16 cellular contexts compared by ENCODE assay signal in the genomic region with DNA sequence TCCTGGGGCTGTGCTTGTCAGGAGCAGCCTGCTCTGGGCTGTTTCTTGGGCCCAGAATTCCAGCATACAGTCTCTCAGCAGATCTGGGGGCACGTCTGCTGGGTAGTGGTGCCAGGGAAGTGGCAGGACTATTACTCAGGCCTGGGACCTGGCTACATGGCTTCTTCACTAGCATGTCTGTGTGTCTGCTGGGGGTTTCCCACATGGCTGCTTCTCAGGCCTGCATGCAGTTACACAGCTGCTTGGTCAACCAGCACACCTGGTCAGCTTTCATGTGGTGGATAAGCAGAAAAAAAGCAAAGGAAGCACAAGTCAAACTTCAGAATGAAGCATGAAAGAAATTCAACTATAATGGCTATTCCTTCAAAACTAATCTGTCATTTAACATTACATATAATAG.
A peak's percentile ranks its signal among the peaks of the same experiment; 100 is the strongest.
DNase-seq lines count a peak whose midpoint lies in the region; TF ChIP-seq lines count a peak whose summit lies in the region.
"Had no signal": no experiment of that assay in that cellular context is flagged by ENCODE, and none has a peak within 500 bp of the region (broad histone marks: within the 10 kb centered on the region; RNA-seq: fewer than 3 reads in every experiment).

No MANE protein-coding gene starts in this region.

- no peak overlapping the region for H4K8ac ChIP-seq in neuronal stem cell (ENCODE audit: low read depth, low read length)

- H3K4me3 ChIP-seq in GM12865 (ENCODE audit: low read depth, low read length): no peak overlapping the region
- no peak overlapping the region for H3K4me3 ChIP-seq in MM.1S (ENCODE audit: low read length)
- no peak overlapping the region for H3K4me3 ChIP-seq in epithelial cell of proximal tubule (ENCODE audit: low read depth, low read length)
- peak overlapping the region in 1 of 2 donors; percentile 54 for H3K4me3 ChIP-seq in neuronal stem cell (ENCODE audit: low read length in 2 of 2)
- H3K4me3 ChIP-seq: A549, GM23248, HAP-1 had no signal

- H3K4me1 ChIP-seq in MM.1S (ENCODE audit: low read length) (no peaks in the 10 kb centered on the region), neuronal stem cell (ENCODE audit: control insufficient read depth in 2 of 2, insufficient read depth in 1 of 2, low read depth in 1 of 2, low read length in 2 of 2) (no peaks in the 10 kb centered on the region)
- H3K4me1 ChIP-seq: A549, Caco-2 had no signal

- H3K79me2 ChIP-seq in MM.1S (ENCODE audit: low read length): no peaks in the 10 kb centered on the region

- H3K27me3 ChIP-seq in MM.1S (replicated peaks; ENCODE audit: insufficient read depth, low read length): no peaks in the 10 kb centered on the region
- H3K27me3 ChIP-seq in neuronal stem cell (ENCODE audit: control insufficient read depth in 3 of 3, insufficient read depth in 3 of 3, low read depth in 1 of 3, low read length in 3 of 3): no peaks in the 10 kb centered on the region

- H2BK120ac ChIP-seq in neuronal stem cell (ENCODE audit: low read depth, low read length): no peak overlapping the region

- H2BK5ac ChIP-seq in neuronal stem cell (ENCODE audit: low read length): no peak overlapping the region

- no peak overlapping the region for H2BK15ac ChIP-seq in neuronal stem cell (ENCODE audit: low read length)

- WGBS in neuronal stem cell (ENCODE audit: extremely low coverage in 2 of 2, insufficient read length in 2 of 2, insufficient replicate concordance in 1 of 2), 2 donors: no CpG with 5 or more reads among the region's 1 CpG

- no peak overlapping the region for H3K14ac ChIP-seq in neuronal stem cell (ENCODE audit: low read length)

- H3K79me1 ChIP-seq in neuronal stem cell (ENCODE audit: low read depth, low read length): no peaks in the 10 kb centered on the region

- H3K4me2 ChIP-seq in MM.1S (ENCODE audit: low read depth, low read length): no peak overlapping the region
- no peak overlapping the region for H3K4me2 ChIP-seq in neuronal stem cell (ENCODE audit: insufficient read depth, low read length, poor library complexity, severe bottlenecking)
- H3K4me2 ChIP-seq: A549 had no signal

- H3K4ac ChIP-seq in neuronal stem cell (ENCODE audit: low read length): no peak overlapping the region

- H2AFZ ChIP-seq in MM.1S (ENCODE audit: low read length): no peak overlapping the region
- no peak overlapping the region for H2AFZ ChIP-seq in neuronal stem cell (ENCODE audit: low read length)
- H2AFZ ChIP-seq: GM23248 had no signal

- H3K27ac ChIP-seq in MM.1S (ENCODE audit: low read length) (no peak overlapping the region), neuronal stem cell (replicated peaks; ENCODE audit: low read length) (no peak overlapping the region)
- H3K27ac ChIP-seq: 22Rv1, A549, C4-2B, GM23248, HL-60 had no signal

- no peak overlapping the region for H3K23ac ChIP-seq in neuronal stem cell (ENCODE audit: low read depth, low read length, poor library complexity)

- H3K36me3 ChIP-seq in MM.1S (replicated peaks; ENCODE audit: insufficient read depth, low read length): no peaks in the 10 kb centered on the region
- H3K36me3 ChIP-seq in neuronal stem cell (replicated peaks in 1 of 2; ENCODE audit: control insufficient read depth in 2 of 2, insufficient read depth in 2 of 2, low read length in 2 of 2): no peaks in the 10 kb centered on the region
- H3K36me3 ChIP-seq: HAP-1 had no signal

- H4K20me1 ChIP-seq in MM.1S (ENCODE audit: insufficient read depth, low read length): no peaks in the 10 kb centered on the region

- H3K9me3 ChIP-seq in MM.1S (replicated peaks; ENCODE audit: insufficient read depth, low read length) (no peaks in the 10 kb centered on the region), neuronal stem cell (replicated peaks in 1 of 2; ENCODE audit: control insufficient read depth in 2 of 2, insufficient read depth in 1 of 2, low read depth in 1 of 2, low read length in 2 of 2) (no peaks in the 10 kb centered on the region)
- H3K9me3 ChIP-seq: A549, Caco-2, HAP-1 had no signal

- no peaks in the 10 kb centered on the region for H3F3A ChIP-seq in MM.1S (ENCODE audit: insufficient read depth, low read length)

- peak overlapping the region; percentile 57 for H3K18ac ChIP-seq in neuronal stem cell (ENCODE audit: low read length)

- H2BK12ac ChIP-seq in neuronal stem cell (ENCODE audit: low read length): no peak overlapping the region

- H3K9me2 ChIP-seq in MM.1S (replicated peaks; ENCODE audit: insufficient read depth, low read length): no peaks in the 10 kb centered on the region

- DNase-seq in GM12865 (ENCODE audit: low read depth) (peak; percentile 22), MM.1S (peak; percentile 21), epithelial cell of proximal tubule (ENCODE audit: low read depth) (peak; percentile 3), neuronal stem cell (ENCODE audit: low spot score) (no peak), NCI-H187 treated with DMSO at 0.1 percent for 48 hours (lab: John Stamatoyannopoulos, UW) (no peak), NCI-H1417 (lab: John Stamatoyannopoulos, UW) (no peak), NAMALWA (ENCODE audit: low spot score) (no peak)
- DNase-seq: AML-193; Caco-2; CD4-positive, alpha-beta T cell; GM23248 had no signal

- TF ChIP-seq CTCF in GM12865 (IDR thresholded peaks at IDR 0.05; ENCODE audit: insufficient read depth, low read depth, low read length, missing control alignments): no peak
- TF ChIP-seq CTCF in MM.1S (IDR thresholded peaks at IDR 0.05; ENCODE audit: low read length): no peak
- no peak for TF ChIP-seq CTCF in epithelial cell of proximal tubule (conservative IDR thresholded peaks at IDR 0.05; ENCODE audit: low read depth, low read length)

- no peak overlapping the region for H3K9ac ChIP-seq in MM.1S (ENCODE audit: low read length)
- H3K9ac ChIP-seq in neuronal stem cell (ENCODE audit: low read depth, low read length, poor library complexity): no peak overlapping the region
- H3K9ac ChIP-seq: GM23248 had no signal

- no peak overlapping the region for H4K91ac ChIP-seq in neuronal stem cell (ENCODE audit: low read depth, low read length, poor library complexity)

- H2AK5ac ChIP-seq in neuronal stem cell (ENCODE audit: low read depth, low read length): no peak overlapping the region

Comparison
In these comparisons a context has a peak if more than half of its experiments do, and no peak if none do; other contexts are left out.
1. DNase-seq: peak in GM12865 (single experiment), MM.1S (single experiment) and epithelial cell of proximal tubule (single experiment); none in neuronal stem cell (single experiment), NCI-H187 treated with DMSO at 0.1 percent for 48 hours (single experiment), NCI-H1417 (0 of 3) and NAMALWA (single experiment).